In the genomic region with DNA sequence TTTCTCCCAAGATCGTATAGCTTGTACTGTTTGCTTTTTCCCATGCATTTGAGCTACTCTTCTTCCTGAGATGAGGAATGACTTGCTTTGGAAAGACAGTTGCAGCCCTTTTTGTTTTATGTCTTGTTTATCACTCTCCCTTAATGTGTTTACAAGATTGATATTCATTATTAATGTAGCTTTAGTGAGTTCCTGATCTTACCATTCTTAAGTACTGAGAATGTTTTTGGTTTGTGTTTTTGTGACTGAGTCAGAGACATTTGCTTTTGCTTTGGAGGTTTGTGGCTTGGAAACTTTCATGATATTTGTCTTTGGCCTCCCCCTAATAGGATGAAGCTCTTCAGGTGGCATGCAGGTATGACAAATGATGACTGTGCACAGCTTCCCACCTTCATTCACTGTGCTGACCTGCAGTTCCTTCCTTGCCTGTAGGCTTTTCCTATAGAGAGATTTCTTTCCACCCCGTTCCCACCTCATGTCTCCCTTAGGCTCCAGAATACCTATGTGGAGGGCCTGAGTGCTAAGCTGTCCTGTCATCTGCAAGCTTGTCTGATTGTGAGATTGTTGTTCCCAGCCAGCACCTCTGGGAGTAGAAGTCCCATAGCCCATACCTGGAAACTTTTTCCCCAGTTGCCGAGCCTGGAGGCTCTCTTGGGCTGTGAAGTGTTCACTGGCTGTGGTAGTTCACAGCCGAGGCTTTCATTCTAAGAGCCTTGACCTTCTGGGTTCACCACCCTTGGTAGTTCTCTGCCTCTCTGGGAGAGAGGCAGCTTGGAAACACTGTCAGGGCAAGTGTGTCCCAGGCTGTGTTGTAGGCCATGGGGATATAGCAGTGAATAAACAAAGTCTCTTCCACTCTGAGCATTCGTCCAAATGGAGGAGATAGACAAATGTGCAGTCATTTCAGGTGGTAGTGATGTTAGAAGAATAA, we compare ENCODE assay signal across 16 cellular contexts. TPM values are rescaled to one million over a fixed set of nuclear protein-coding genes. Genes with fewer than 3 reads are reported as not detected.
A peak's percentile ranks its signal among the peaks of the same experiment; 100 is the strongest.
DNase-seq lines count a peak whose midpoint lies in the region; ATAC-seq and TF ChIP-seq lines count a peak whose summit lies in the region.
"Had no signal": no experiment of that assay in that cellular context is flagged by ENCODE, and none has a peak within 500 bp of the region (broad histone marks: within the 10 kb centered on the region; RNA-seq: fewer than 3 reads in every experiment).

No MANE protein-coding gene starts in this region.

- no peaks in the 10 kb centered on the region for H3K27me3 Mint-ChIP-seq in stimulated activated naive B cell treated with anti-CD40 and anti-IgM and Interleukin-4, amounts not matched to agents 10 μg/mL and 1 μg/mL and 100 μg/mL, for 72 hours
- H3K27me3 Mint-ChIP-seq: B cell had no signal

- H3K4me3 Mint-ChIP-seq in stimulated activated naive B cell treated with anti-CD40 and anti-IgM and Interleukin-4, amounts not matched to agents 10 μg/mL and 1 μg/mL and 100 μg/mL, for 72 hours = no peak overlapping the region
- H3K4me3 Mint-ChIP-seq: B cell had no signal

- peaks cover 0 to 12% of the 10 kb centered on the region in 2 donors for H3K9me3 Mint-ChIP-seq in activated naive CD4-positive, alpha-beta T cell treated with anti-CD3 and anti-CD28 coated beads, Interleukin-2, amount 50 U/mL, for 72 hours
- peaks cover 0 to 3% of the 10 kb centered on the region in 2 donors for H3K9me3 Mint-ChIP-seq in stimulated activated naive B cell treated with anti-CD40 and anti-IgM and Interleukin-4, amounts not matched to agents 10 μg/mL and 1 μg/mL and 100 μg/mL, for 72 hours

- H3K9me3 ChIP-seq in PC-9 (ENCODE audit: insufficient read depth, low read depth) (no peaks in the 10 kb centered on the region), suprapubic skin (no peaks in the 10 kb centered on the region)
- H3K9me3 ChIP-seq: ovary had no signal

- peaks cover 53% of the 10 kb centered on the region for H3F3A ChIP-seq in PC-9 (ENCODE audit: insufficient read depth, low read depth)

- TF ChIP-seq CTCF in PC-9 (conservative IDR thresholded peaks at IDR 0.05) (peak; percentile 41), suprapubic skin (IDR thresholded peaks at IDR 0.05) (no peak)

- intact Hi-C loops in PC-9 (cut with micrococcal nuclease; ENCODE audit: unreplicated experiment) = loop anchor here (2.0 kb wide), 1 partner anchor 27 kb away; a partner anchor contains a TSS

- no peaks in the 10 kb centered on the region for H3K27me3 ChIP-seq in PC-9 (ENCODE audit: insufficient read depth, low read depth)
- no peaks in the 10 kb centered on the region for H3K27me3 ChIP-seq in suprapubic skin
- H3K27me3 ChIP-seq: ovary had no signal

- peak overlapping the region in 1 of 2 donors; percentile 31 for H3K27ac Mint-ChIP-seq in activated naive CD4-positive, alpha-beta T cell treated with anti-CD3 and anti-CD28 coated beads, Interleukin-2, amount 50 U/mL, for 72 hours
- no peak overlapping the region for H3K27ac Mint-ChIP-seq in stimulated activated naive B cell treated with anti-CD40 and anti-IgM and Interleukin-4, amounts not matched to agents 10 μg/mL and 1 μg/mL and 100 μg/mL, for 72 hours
- H3K27ac Mint-ChIP-seq: B cell had no signal

- POLR2A ChIA-PET in PC-9 (lab: Charles Lee; ENCODE audit: unreplicated experiment) = interaction anchor here (0.6 to 1.2 kb wide), 3 partner anchors 27 to 853 kb away, joined by 4 to 12 read pairs (median 4); a partner anchor contains a TSS

- ATAC-seq in activated naive CD4-positive, alpha-beta T cell treated with anti-CD3 and anti-CD28 coated beads, Interleukin-2, amount 50 U/mL, for 72 hours = peak; percentile 82 to 92
- peak; percentile 55 for ATAC-seq in esophagus mucosa
- peak; percentile 39 to 45 for ATAC-seq in stimulated activated naive B cell treated with anti-CD40 and anti-IgM and Interleukin-4, amounts not matched to agents 10 μg/mL and 1 μg/mL and 100 μg/mL, for 72 hours (replicated peaks)
- ATAC-seq in GM21360 (IDR thresholded peaks at IDR 0.05; ENCODE audit: unreplicated experiment) = no peak

- no peaks in the 10 kb centered on the region for H3K9me2 ChIP-seq in PC-9 (ENCODE audit: insufficient read depth)

- H3K27ac ChIP-seq in PC-9 (peak overlapping the region; percentile 98), suprapubic skin (no peak overlapping the region)
- H3K27ac ChIP-seq: ovary had no signal

- 0 out of 2 replicates have a peak overlapping the region, but pooled peaks have one; percentile 3 for H2AFZ ChIP-seq in PC-9

- no peak for TF ChIP-seq POLR2A in suprapubic skin (IDR thresholded peaks at IDR 0.05)

- TSS peak; percentile 80 for BruUV-seq in PC-9 (replicated peaks; lab: Mats Ljungman, UMichigan)

- peaks cover 39 to 67% of the 10 kb centered on the region in 2 donors for H3K4me1 Mint-ChIP-seq in stimulated activated naive B cell treated with anti-CD40 and anti-IgM and Interleukin-4, amounts not matched to agents 10 μg/mL and 1 μg/mL and 100 μg/mL, for 72 hours

- no peak for TF ChIP-seq EP300 in suprapubic skin (IDR thresholded peaks at IDR 0.05)

- CTCF ChIA-PET in PC-9 (lab: Charles Lee) = interaction anchor here (0.6 to 1.5 kb wide), 4 partner anchors 15 to 38 kb away, joined by 3 to 16 read pairs (median 5); a partner anchor contains a TSS

- H3K36me3 Mint-ChIP-seq in activated naive CD4-positive, alpha-beta T cell treated with anti-CD3 and anti-CD28 coated beads, Interleukin-2, amount 50 U/mL, for 72 hours = peaks cover 0 to 5% of the 10 kb centered on the region in 2 donors
- peaks cover 6 to 30% of the 10 kb centered on the region in 2 donors for H3K36me3 Mint-ChIP-seq in stimulated activated naive B cell treated with anti-CD40 and anti-IgM and Interleukin-4, amounts not matched to agents 10 μg/mL and 1 μg/mL and 100 μg/mL, for 72 hours

- H3K4me1 ChIP-seq in PC-9 (replicated peaks; ENCODE audit: insufficient read depth) = peaks cover 78% of the 10 kb centered on the region
- no peaks in the 10 kb centered on the region for H3K4me1 ChIP-seq in suprapubic skin

- WGBS in suprapubic skin = 84% methylated on average over 5 of the region's 5 CpGs

- H3K4me3 ChIP-seq in PC-9 (peak overlapping the region; percentile 13; the same call in 1 of the 2 replicates), suprapubic skin (no peak overlapping the region)
- H3K4me3 ChIP-seq: ovary had no signal

- no peaks in the 10 kb centered on the region for H3K36me3 ChIP-seq in PC-9 (ENCODE audit: low read depth)
- no peaks in the 10 kb centered on the region for H3K36me3 ChIP-seq in suprapubic skin
- H3K36me3 ChIP-seq: ovary had no signal

- H3K79me2 ChIP-seq in PC-9 (ENCODE audit: low read depth) = peaks cover 84% of the 10 kb centered on the region

- DNase-seq in activated naive CD4-positive, alpha-beta T cell treated with anti-CD3 and anti-CD28 coated beads, Interleukin-2, amount 50 U/mL, for 72 hours (ENCODE audit: low spot score in 2 of 2) = no peak
- no peak for DNase-seq in activated naive CD4-positive, alpha-beta T cell (lab: John Stamatoyannopoulos, UW)
- DNase-seq in PC-9 (peak; percentile 65 to 96), NCI-H2171 (lab: John Stamatoyannopoulos, UW) (no peak), suprapubic skin (ENCODE audit: low spot score in 2 of 2) (no peak)
- no peak for DNase-seq in stimulated activated naive B cell treated with anti-CD40 and anti-IgM and Interleukin-4, amounts not matched to agents 10 μg/mL and 1 μg/mL and 100 μg/mL, for 72 hours
- DNase-seq: activated CD4-positive, alpha-beta T cell treated with anti-CD3 and anti-CD28 coated beads, Interleukin-2, amount 50 U/mL, for 4 hours; effector CD4-positive, alpha-beta T cell; Kasumi-1; NCI-H2029; ovary; stimulated activated CD4-positive, alpha-beta T cell treated with anti-CD3 and anti-CD28 coated beads, Interleukin-2, amount 100 ng/mL, for 24 hours; stimulated activated naive CD4-positive, alpha-beta T cell treated with Interleukin-2 at 50 U/mL for 16 hours had no signal

- H4K20me1 ChIP-seq in PC-9 (ENCODE audit: insufficient read depth) = no peaks in the 10 kb centered on the region

- peak overlapping the region; percentile 61 for H3K4me2 ChIP-seq in PC-9

RNA-seq across cellular contexts. Expression of a gene that starts 27.1 kb away (rescaled TPM):
- 10 to 100 TPM; 40.3 to 40.8 TPM for total RNA-seq in activated naive CD4-positive, alpha-beta T cell treated with anti-CD3 and anti-CD28 coated beads, Interleukin-2, amount 50 U/mL, for 72 hours
- total RNA-seq in PC-9 (2021) (37.0 and 42.8 TPM in 2 replicates), esophagus mucosa (24.5 TPM), suprapubic skin (10 to 100 TPM; 12.3 to 30.3 (median 22.6) TPM)

RNA-seq across cellular contexts. Expression of a gene that starts 34.1 kb away (rescaled TPM):
- total RNA-seq in activated naive CD4-positive, alpha-beta T cell treated with anti-CD3 and anti-CD28 coated beads, Interleukin-2, amount 50 U/mL, for 72 hours = 100 to 1,000 TPM; 484 to 697 TPM
- 164 and 207 TPM in 2 replicates for total RNA-seq in PC-9 (2021)
- 81.9 TPM for total RNA-seq in esophagus mucosa
- total RNA-seq in suprapubic skin = 10 to 100 TPM; 21.9 to 60.0 (median 54.1) TPM

RNA-seq across cellular contexts. Expression of a gene that starts 41.0 kb away (rescaled TPM):
- total RNA-seq in activated naive CD4-positive, alpha-beta T cell treated with anti-CD3 and anti-CD28 coated beads, Interleukin-2, amount 50 U/mL, for 72 hours = 10 to 100 TPM; 60.5 to 71.5 TPM
- total RNA-seq in PC-9 (2021) (73.1 and 94.3 TPM in 2 replicates), esophagus mucosa (34.9 TPM), suprapubic skin (10 to 100 TPM; 33.0 to 69.4 (median 43.3) TPM)

Comparison
In these comparisons a context has a peak if more than half of its experiments do, and no peak if none do; other contexts are left out.
1. DNase-seq: peak in PC-9 (2 of 2); none in activated naive CD4-positive, alpha-beta T cell treated with anti-CD3 and anti-CD28 coated beads, Interleukin-2, amount 50 U/mL, for 72 hours (0 of 2), activated naive CD4-positive, alpha-beta T cell (0 of 4), stimulated activated naive B cell treated with anti-CD40 and anti-IgM and Interleukin-4, amounts not matched to agents 10 μg/mL and 1 μg/mL and 100 μg/mL, for 72 hours (single experiment), NCI-H2171 (single experiment) and suprapubic skin (0 of 2).